1 cellular context compared by ENCODE assay signal in genomic region chr19:41439441-41440222, GRCh38.
TF ChIP-seq lines count a peak whose summit lies in the region.

Gene DMAC2 (minus strand): TSS chr19:41439912. CDS start chr19:41439899, 13 bp downstream.

TF ChIP-seq in HepG2, 621 proteins besides CTCF, POLR2A, EP300 and RAD21 (continued from another document and continues in another):
- TF ChIP-seq EHMT2 (IDR thresholded peaks at IDR 0.05; ENCODE audit: borderline replicate concordance, low read depth, low read length), result peak; percentile 30; the same call in 1 of the 2 replicates
- TF ChIP-seq, protein P1, sequence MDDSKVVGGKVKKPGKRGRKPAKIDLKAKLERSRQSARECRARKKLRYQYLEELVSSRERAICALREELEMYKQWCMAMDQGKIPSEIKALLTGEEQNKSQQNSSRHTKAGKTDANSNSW (CRISPR knock-in tag; IDR thresholded peaks at IDR 0.05; ENCODE audit: borderline replicate concordance), result 0 out of 2 replicates have a peak, but pooled peaks have one; percentile 53
- TF ChIP-seq ZFP41 (CRISPR knock-in tag; IDR thresholded peaks at IDR 0.05; ENCODE audit: borderline replicate concordance), result peak; percentile 20; the same call in 1 of the 2 replicates
- no peak for TF ChIP-seq FOXP1 (IDR thresholded peaks at IDR 0.05)
- TF ChIP-seq FOXP1 (CRISPR knock-in tag; IDR thresholded peaks at IDR 0.05), result no peak
- TF ChIP-seq EZH2 (conservative IDR thresholded peaks at IDR 0.05; ENCODE audit: low read depth, low read length), result no peak
- no peak for TF ChIP-seq ZNF616 (CRISPR knock-in tag; IDR thresholded peaks at IDR 0.05; ENCODE audit: low read depth)
- TF ChIP-seq, protein P2, sequence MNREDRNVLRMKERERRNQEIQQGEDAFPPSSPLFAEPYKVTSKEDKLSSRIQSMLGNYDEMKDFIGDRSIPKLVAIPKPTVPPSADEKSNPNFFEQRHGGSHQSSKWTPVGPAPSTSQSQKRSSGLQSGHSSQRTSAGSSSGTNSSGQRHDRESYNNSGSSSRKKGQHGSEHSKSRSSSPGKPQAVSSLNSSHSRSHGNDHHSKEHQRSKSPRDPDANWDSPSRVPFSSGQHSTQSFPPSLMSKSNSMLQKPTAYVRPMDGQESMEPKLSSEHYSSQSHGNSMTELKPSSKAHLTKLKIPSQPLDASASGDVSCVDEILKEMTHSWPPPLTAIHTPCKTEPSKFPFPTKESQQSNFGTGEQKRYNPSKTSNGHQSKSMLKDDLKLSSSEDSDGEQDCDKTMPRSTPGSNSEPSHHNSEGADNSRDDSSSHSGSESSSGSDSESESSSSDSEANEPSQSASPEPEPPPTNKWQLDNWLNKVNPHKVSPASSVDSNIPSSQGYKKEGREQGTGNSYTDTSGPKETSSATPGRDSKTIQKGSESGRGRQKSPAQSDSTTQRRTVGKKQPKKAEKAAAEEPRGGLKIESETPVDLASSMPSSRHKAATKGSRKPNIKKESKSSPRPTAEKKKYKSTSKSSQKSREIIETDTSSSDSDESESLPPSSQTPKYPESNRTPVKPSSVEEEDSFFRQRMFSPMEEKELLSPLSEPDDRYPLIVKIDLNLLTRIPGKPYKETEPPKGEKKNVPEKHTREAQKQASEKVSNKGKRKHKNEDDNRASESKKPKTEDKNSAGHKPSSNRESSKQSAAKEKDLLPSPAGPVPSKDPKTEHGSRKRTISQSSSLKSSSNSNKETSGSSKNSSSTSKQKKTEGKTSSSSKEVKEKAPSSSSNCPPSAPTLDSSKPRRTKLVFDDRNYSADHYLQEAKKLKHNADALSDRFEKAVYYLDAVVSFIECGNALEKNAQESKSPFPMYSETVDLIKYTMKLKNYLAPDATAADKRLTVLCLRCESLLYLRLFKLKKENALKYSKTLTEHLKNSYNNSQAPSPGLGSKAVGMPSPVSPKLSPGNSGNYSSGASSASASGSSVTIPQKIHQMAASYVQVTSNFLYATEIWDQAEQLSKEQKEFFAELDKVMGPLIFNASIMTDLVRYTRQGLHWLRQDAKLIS (CRISPR knock-in tag; IDR thresholded peaks at IDR 0.05), result no peak
- no peak for TF ChIP-seq MTF1 (CRISPR knock-in tag; IDR thresholded peaks at IDR 0.05)
- TF ChIP-seq, protein P3, sequence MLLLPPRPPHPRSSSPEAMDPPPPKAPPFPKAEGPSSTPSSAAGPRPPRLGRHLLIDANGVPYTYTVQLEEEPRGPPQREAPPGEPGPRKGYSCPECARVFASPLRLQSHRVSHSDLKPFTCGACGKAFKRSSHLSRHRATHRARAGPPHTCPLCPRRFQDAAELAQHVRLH (CRISPR knock-in tag; IDR thresholded peaks at IDR 0.05; ENCODE audit: borderline replicate concordance, low read depth), result peak; percentile 72
- peak; percentile 76; the same call in 1 of the 2 replicates for TF ChIP-seq MXD4 (CRISPR knock-in tag; IDR thresholded peaks at IDR 0.05)
- TF ChIP-seq TMF1 (CRISPR knock-in tag; IDR thresholded peaks at IDR 0.05; ENCODE audit: low read depth), result no peak; the same call in 1 of the 2 replicates
- TF ChIP-seq, protein P4, sequence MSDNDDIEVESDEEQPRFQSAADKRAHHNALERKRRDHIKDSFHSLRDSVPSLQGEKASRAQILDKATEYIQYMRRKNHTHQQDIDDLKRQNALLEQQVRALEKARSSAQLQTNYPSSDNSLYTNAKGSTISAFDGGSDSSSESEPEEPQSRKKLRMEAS (IDR thresholded peaks at IDR 0.05), result peak; percentile 67; the same call in 1 of the 2 replicates
- peak; percentile 87; the same call in 1 of the 2 replicates for TF ChIP-seq ERF (CRISPR knock-in tag; IDR thresholded peaks at IDR 0.05)
- TF ChIP-seq, protein P5, sequence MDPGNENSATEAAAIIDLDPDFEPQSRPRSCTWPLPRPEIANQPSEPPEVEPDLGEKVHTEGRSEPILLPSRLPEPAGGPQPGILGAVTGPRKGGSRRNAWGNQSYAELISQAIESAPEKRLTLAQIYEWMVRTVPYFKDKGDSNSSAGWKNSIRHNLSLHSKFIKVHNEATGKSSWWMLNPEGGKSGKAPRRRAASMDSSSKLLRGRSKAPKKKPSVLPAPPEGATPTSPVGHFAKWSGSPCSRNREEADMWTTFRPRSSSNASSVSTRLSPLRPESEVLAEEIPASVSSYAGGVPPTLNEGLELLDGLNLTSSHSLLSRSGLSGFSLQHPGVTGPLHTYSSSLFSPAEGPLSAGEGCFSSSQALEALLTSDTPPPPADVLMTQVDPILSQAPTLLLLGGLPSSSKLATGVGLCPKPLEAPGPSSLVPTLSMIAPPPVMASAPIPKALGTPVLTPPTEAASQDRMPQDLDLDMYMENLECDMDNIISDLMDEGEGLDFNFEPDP (CRISPR knock-in tag; conservative IDR thresholded peaks at IDR 0.05), result no peak
- TF ChIP-seq PTBP1 (IDR thresholded peaks at IDR 0.05; ENCODE audit: low read depth, low read length, poor library complexity, severe bottlenecking), result no peak
- no peak for TF ChIP-seq ZNF234 (CRISPR knock-in tag; conservative IDR thresholded peaks at IDR 0.05)
- 0 out of 2 replicates have a peak, but pooled peaks have one; percentile 65 for TF ChIP-seq ZNF230 (CRISPR knock-in tag; IDR thresholded peaks at IDR 0.05)
- TF ChIP-seq ZNF207 (IDR thresholded peaks at IDR 0.05; ENCODE audit: borderline replicate concordance), result no peak
- peak; percentile 76 for TF ChIP-seq DRAP1 (CRISPR knock-in tag; IDR thresholded peaks at IDR 0.05)
- TF ChIP-seq, protein P6, sequence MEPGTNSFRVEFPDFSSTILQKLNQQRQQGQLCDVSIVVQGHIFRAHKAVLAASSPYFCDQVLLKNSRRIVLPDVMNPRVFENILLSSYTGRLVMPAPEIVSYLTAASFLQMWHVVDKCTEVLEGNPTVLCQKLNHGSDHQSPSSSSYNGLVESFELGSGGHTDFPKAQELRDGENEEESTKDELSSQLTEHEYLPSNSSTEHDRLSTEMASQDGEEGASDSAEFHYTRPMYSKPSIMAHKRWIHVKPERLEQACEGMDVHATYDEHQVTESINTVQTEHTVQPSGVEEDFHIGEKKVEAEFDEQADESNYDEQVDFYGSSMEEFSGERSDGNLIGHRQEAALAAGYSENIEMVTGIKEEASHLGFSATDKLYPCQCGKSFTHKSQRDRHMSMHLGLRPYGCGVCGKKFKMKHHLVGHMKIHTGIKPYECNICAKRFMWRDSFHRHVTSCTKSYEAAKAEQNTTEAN (CRISPR knock-in tag; conservative IDR thresholded peaks at IDR 0.05), result no peak
- TF ChIP-seq, protein P7, sequence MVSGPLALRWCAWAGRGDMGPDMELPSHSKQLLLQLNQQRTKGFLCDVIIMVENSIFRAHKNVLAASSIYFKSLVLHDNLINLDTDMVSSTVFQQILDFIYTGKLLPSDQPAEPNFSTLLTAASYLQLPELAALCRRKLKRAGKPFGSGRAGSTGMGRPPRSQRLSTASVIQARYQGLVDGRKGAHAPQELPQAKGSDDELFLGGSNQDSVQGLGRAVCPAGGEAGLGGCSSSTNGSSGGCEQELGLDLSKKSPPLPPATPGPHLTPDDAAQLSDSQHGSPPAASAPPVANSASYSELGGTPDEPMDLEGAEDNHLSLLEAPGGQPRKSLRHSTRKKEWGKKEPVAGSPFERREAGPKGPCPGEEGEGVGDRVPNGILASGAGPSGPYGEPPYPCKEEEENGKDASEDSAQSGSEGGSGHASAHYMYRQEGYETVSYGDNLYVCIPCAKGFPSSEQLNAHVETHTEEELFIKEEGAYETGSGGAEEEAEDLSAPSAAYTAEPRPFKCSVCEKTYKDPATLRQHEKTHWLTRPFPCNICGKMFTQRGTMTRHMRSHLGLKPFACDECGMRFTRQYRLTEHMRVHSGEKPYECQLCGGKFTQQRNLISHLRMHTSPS (CRISPR knock-in tag; IDR thresholded peaks at IDR 0.05; ENCODE audit: low read depth), result no peak
- no peak for TF ChIP-seq ZEB1 (IDR thresholded peaks at IDR 0.05; ENCODE audit: insufficient replicate concordance, low read depth)
- TF ChIP-seq, protein P8, sequence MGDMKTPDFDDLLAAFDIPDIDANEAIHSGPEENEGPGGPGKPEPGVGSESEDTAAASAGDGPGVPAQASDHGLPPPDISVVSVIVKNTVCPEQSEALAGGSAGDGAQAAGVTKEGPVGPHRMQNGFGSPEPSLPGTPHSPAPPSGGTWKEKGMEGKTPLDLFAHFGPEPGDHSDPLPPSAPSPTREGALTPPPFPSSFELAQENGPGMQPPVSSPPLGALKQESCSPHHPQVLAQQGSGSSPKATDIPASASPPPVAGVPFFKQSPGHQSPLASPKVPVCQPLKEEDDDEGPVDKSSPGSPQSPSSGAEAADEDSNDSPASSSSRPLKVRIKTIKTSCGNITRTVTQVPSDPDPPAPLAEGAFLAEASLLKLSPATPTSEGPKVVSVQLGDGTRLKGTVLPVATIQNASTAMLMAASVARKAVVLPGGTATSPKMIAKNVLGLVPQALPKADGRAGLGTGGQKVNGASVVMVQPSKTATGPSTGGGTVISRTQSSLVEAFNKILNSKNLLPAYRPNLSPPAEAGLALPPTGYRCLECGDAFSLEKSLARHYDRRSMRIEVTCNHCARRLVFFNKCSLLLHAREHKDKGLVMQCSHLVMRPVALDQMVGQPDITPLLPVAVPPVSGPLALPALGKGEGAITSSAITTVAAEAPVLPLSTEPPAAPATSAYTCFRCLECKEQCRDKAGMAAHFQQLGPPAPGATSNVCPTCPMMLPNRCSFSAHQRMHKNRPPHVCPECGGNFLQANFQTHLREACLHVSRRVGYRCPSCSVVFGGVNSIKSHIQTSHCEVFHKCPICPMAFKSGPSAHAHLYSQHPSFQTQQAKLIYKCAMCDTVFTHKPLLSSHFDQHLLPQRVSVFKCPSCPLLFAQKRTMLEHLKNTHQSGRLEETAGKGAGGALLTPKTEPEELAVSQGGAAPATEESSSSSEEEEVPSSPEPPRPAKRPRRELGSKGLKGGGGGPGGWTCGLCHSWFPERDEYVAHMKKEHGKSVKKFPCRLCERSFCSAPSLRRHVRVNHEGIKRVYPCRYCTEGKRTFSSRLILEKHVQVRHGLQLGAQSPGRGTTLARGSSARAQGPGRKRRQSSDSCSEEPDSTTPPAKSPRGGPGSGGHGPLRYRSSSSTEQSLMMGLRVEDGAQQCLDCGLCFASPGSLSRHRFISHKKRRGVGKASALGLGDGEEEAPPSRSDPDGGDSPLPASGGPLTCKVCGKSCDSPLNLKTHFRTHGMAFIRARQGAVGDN (CRISPR knock-in tag; IDR thresholded peaks at IDR 0.05), result peak; percentile 89
- TF ChIP-seq, protein P9, sequence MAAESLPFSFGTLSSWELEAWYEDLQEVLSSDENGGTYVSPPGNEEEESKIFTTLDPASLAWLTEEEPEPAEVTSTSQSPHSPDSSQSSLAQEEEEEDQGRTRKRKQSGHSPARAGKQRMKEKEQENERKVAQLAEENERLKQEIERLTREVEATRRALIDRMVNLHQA (CRISPR knock-in tag; IDR thresholded peaks at IDR 0.05), result no peak
- no peak for TF ChIP-seq HNF4A (CRISPR knock-in tag; IDR thresholded peaks at IDR 0.05)
- no peak for TF ChIP-seq SRF (IDR thresholded peaks at IDR 0.05; ENCODE audit: low read depth, low read length)
- no peak for TF ChIP-seq CEBPZ (IDR thresholded peaks at IDR 0.05; ENCODE audit: low read length)
- peak; percentile 85; the same call in 1 of the 2 replicates for TF ChIP-seq ARNT2 (CRISPR knock-in tag; IDR thresholded peaks at IDR 0.05; ENCODE audit: low read depth)
- peak; percentile 63 for TF ChIP-seq RBM39 (IDR thresholded peaks at IDR 0.05; ENCODE audit: low read depth, low read length, poor library complexity, severe bottlenecking)
- peak; percentile 61; the same call in 1 of the 2 replicates for TF ChIP-seq SALL2 (CRISPR knock-in tag; IDR thresholded peaks at IDR 0.05)
- TF ChIP-seq ZFP36L1 (CRISPR knock-in tag; IDR thresholded peaks at IDR 0.05), result peak; percentile 89
- TF ChIP-seq ATAD3A (CRISPR knock-in tag; IDR thresholded peaks at IDR 0.05), result no peak
- TF ChIP-seq SRSF9 (IDR thresholded peaks at IDR 0.05; ENCODE audit: borderline replicate concordance, insufficient read depth, low read depth, low read length, poor library complexity, severe bottlenecking), result no peak
- TF ChIP-seq JUN (CRISPR knock-in tag; IDR thresholded peaks at IDR 0.05), result no peak
- TF ChIP-seq IKZF1 (IDR thresholded peaks at IDR 0.05), result no peak
- no peak for TF ChIP-seq ZNF484 (CRISPR knock-in tag; IDR thresholded peaks at IDR 0.05; ENCODE audit: borderline replicate concordance, low read depth)
- no peak for TF ChIP-seq ZNF589 (CRISPR knock-in tag; conservative IDR thresholded peaks at IDR 0.05)
- no peak for TF ChIP-seq ETV6 (CRISPR knock-in tag; conservative IDR thresholded peaks at IDR 0.05)
- TF ChIP-seq SALL1 (CRISPR knock-in tag; IDR thresholded peaks at IDR 0.05), result peak; percentile 83
- TF ChIP-seq DPF2 (CRISPR knock-in tag; IDR thresholded peaks at IDR 0.05; ENCODE audit: borderline replicate concordance, low read depth), result no peak
- 0 out of 2 replicates have a peak, but pooled peaks have one; percentile 42 for TF ChIP-seq ZSCAN21 (CRISPR knock-in tag; IDR thresholded peaks at IDR 0.05; ENCODE audit: borderline replicate concordance)
- TF ChIP-seq ZNF777 (CRISPR knock-in tag; IDR thresholded peaks at IDR 0.05), result no peak
- TF ChIP-seq ZNF367 (CRISPR knock-in tag; IDR thresholded peaks at IDR 0.05; ENCODE audit: borderline replicate concordance), result no peak
- no peak for TF ChIP-seq CCAR2 (optimal IDR thresholded peaks at IDR 0.05; ENCODE audit: low read depth, low read length)
